In the genomic region with DNA sequence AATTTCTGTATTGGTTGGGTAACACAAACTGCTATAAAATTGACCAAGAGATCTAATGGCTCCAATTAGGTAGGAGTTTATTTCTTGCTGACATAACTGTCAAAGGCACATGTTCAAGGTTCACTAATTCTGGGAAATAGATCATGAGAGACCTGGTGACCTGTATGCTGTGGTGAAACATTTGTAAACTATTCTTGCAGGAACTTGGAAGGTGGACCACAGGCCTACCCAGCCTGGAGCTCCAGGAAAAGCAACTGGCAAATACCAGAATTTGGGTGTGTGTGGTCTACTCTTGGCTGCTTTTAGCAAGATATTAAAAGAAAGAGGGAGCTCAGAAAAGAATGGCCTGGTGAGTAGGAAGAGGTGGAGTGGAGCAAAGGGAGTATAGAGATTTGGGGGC, we compare ENCODE assay signal across 31 cellular contexts.
"Had no signal": no experiment of that assay in that cellular context is flagged by ENCODE, and none has a peak within 500 bp of the region (broad histone marks: within the 10 kb centered on the region; RNA-seq: fewer than 3 reads in every experiment).

No MANE protein-coding gene starts in this region.

- H3K4me1 ChIP-seq: adrenal gland, body of pancreas, esophagus squamous epithelium, gastroesophageal sphincter had no signal

- DNase-seq: activated B cell treated with CpG ODN at 0.5 μM for 24 hours; activated CD4-positive, alpha-beta T cell treated with anti-CD3 and anti-CD28 coated beads for 48 hours; activated CD4-positive, alpha-beta T cell treated with anti-CD3 and anti-CD28 coated beads, Interleukin-2, amount 50 U/mL, for 1 hour; activated CD4-positive, alpha-beta T cell treated with anti-CD3 and anti-CD28 coated beads, Interleukin-2, amount 50 U/mL, for 48 hours; activated CD8-positive, alpha-beta memory T cell treated with anti-CD3 and anti-CD28 coated beads for 24 hours; activated CD8-positive, alpha-beta T cell treated with anti-CD3 and anti-CD28 coated beads for 36 hours; activated effector memory CD4-positive, alpha-beta T cell treated with Interleukin-2 at 50 U/mL for 16 hours; activated gamma-delta T cell treated with Interleukin-2 at 50 U/mL for 16 hours; activated naive CD4-positive, alpha-beta T cell treated with Interleukin-2 at 50 U/mL for 16 hours; activated naive CD8-positive, alpha-beta T cell treated with anti-CD3 and anti-CD28 coated beads for 36 hours; activated naive CD8-positive, alpha-beta T cell treated with anti-CD3 and anti-CD28 coated beads, Interleukin-2, amount 50 U/mL, for 24 hours; activated T-cell treated with anti-CD3 and anti-CD28 coated beads, Interleukin-2, amount 50 U/mL, for 4 hours; adrenal gland; amygdala; aorta; body of pancreas; caudate nucleus; cortex of kidney; dermis blood vessel endothelial cell; effector CD4-positive, alpha-beta T cell; effector memory CD8-positive, alpha-beta T cell; erythroblast; esophagus squamous epithelium; foreskin melanocyte; T-helper 1 cell; T-helper 17 cell; T1000; WERI-Rb-1 had no signal

- H3K4me3 ChIP-seq: adrenal gland, body of pancreas, esophagus squamous epithelium, gastroesophageal sphincter had no signal

- H3K27ac ChIP-seq: adrenal gland, body of pancreas, esophagus squamous epithelium, gastroesophageal sphincter, WERI-Rb-1 had no signal

- ATAC-seq: activated CD4-positive, CD25-positive, alpha-beta regulatory T cell treated with anti-CD3 and anti-CD28 coated beads, Interleukin-2, amount 50 U/mL, for 24 hours; activated CD8-positive, alpha-beta T cell treated with anti-CD3 and anti-CD28 coated beads for 36 hours; activated naive CD8-positive, alpha-beta T cell treated with anti-CD3 and anti-CD28 coated beads, Interleukin-2, amount 50 U/mL, for 24 hours; activated T-cell treated with anti-CD3 and anti-CD28 coated beads, Interleukin-2, amount 50 U/mL, for 4 hours; activated T-helper 17 cell treated with anti-CD3 and anti-CD28 coated beads, Interleukin-2, amount 50 U/mL, for 72 hours; body of pancreas; effector memory CD8-positive, alpha-beta T cell; gastroesophageal sphincter; T-helper 17 cell had no signal

- H3K9me3 ChIP-seq: adrenal gland, body of pancreas, esophagus squamous epithelium, gastroesophageal sphincter had no signal

- H3K36me3 ChIP-seq: adrenal gland, esophagus squamous epithelium, gastroesophageal sphincter, WERI-Rb-1 had no signal

- H3K27me3 ChIP-seq: adrenal gland, body of pancreas, esophagus squamous epithelium, gastroesophageal sphincter had no signal
